Comparison of ENCODE assay signal across 26 cellular contexts in the genomic region with DNA sequence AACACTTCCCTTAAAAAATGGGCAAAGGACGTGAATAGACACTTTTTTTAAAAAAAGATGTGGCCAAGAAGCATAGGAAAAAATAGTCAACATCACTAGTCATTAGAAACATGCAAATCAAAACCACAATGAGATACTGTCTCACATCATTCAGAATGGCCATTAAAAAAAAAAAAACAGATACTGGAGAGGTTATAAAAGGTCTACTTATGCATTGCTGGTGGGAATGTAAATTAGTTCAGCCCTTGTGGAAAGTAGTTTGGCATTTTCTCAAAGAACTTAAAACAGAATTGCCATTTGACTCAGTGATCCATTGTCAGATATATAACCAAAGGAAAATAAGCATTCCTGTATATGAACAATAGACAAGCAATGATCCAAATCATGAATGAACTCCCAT.
"Had no signal": no experiment of that assay in that cellular context is flagged by ENCODE, and none has a peak within 500 bp of the region (broad histone marks: within the 10 kb centered on the region; RNA-seq: fewer than 3 reads in every experiment).

No MANE protein-coding gene starts in this region.

- ATAC-seq: left cardiac atrium; left lung; lower lobe of right lung; naive thymus-derived CD8-positive, alpha-beta T cell; pancreas; right cardiac atrium; sciatic nerve; stimulated activated effector memory CD8-positive, alpha-beta T cell treated with anti-CD3 and anti-CD28 coated beads, Interleukin-12 subunit alpha, Interleukin-12 subunit beta, amount 100 ng/mL, for 72 hours; upper lobe of right lung had no signal

- DNase-seq: kidney glomerular epithelial cell; left cardiac atrium; left lung; lower lobe of right lung; mammary epithelial cell; mesenchymal stem cell; naive thymus-derived CD8-positive, alpha-beta T cell; nucleus accumbens; pancreas; posterior cingulate gyrus; retina; right cardiac atrium; stimulated activated CD4-positive, alpha-beta T cell treated with anti-CD3 and anti-CD28 coated beads, Interleukin-12 subunit alpha, Interleukin-12 subunit beta, amount 100 ng/mL, for 4 hours; stimulated activated CD4-positive, alpha-beta T cell treated with anti-CD3 and anti-CD28 coated beads, Interleukin-15, amount 100 ng/mL, for 24 hours; stimulated activated CD4-positive, alpha-beta T cell treated with anti-CD3 and anti-CD28 coated beads, Interleukin-2, amount 100 ng/mL, for 24 hours; stimulated activated CD4-positive, alpha-beta T cell treated with anti-CD3 and anti-CD28 coated beads, Interleukin-4, amount 100 ng/mL, for 1 hour; stimulated activated naive CD4-positive, alpha-beta T cell; tibial artery; trophoblast cell; upper lobe of right lung had no signal

- H3K4me3 ChIP-seq: left lung, lower lobe of right lung, pancreas, prostate gland, skin epidermis, suprapubic skin, thoracic aorta, tibial artery, upper lobe of right lung had no signal
